ENCODE assay signal across 8 cellular contexts in genomic region chr22:50274311-50274710, GRCh38. TPM values are rescaled to one million over a fixed set of nuclear protein-coding genes. Genes with fewer than 3 reads are reported as not detected.
A peak's percentile ranks its signal among the peaks of the same experiment; 100 is the strongest.
DNase-seq lines count a peak whose midpoint lies in the region; ATAC-seq and TF ChIP-seq lines count a peak whose summit lies in the region.

No MANE protein-coding gene starts in this region.

- peaks cover 19% of the 10 kb centered on the region for H3K27me3 ChIP-seq in MM.1S (replicated peaks; ENCODE audit: insufficient read depth, low read length)
- H3K27me3 ChIP-seq in prostate gland (replicated peaks; ENCODE audit: insufficient read depth): no peaks in the 10 kb centered on the region

- H3F3A ChIP-seq in MM.1S (ENCODE audit: insufficient read depth, low read length): peaks cover 12% of the 10 kb centered on the region

- no peaks in the 10 kb centered on the region for H3K79me2 ChIP-seq in MM.1S (ENCODE audit: low read length)

- no peaks in the 10 kb centered on the region for H3K9me2 ChIP-seq in MM.1S (replicated peaks; ENCODE audit: insufficient read depth, low read length)

- no peak overlapping the region for H3K9ac ChIP-seq in MM.1S (ENCODE audit: low read length)

- ATAC-seq in GM19467 (IDR thresholded peaks at IDR 0.05; ENCODE audit: unreplicated experiment): no peak
- ATAC-seq in GM21390 (IDR thresholded peaks at IDR 0.05; ENCODE audit: unreplicated experiment): no peak

- H3K4me3 ChIP-seq in MM.1S (ENCODE audit: low read length): no peak overlapping the region
- no peak overlapping the region for H3K4me3 ChIP-seq in fibroblast of the aortic adventitia (ENCODE audit: low read depth, low read length)
- no peak overlapping the region for H3K4me3 ChIP-seq in prostate gland

- no peak overlapping the region for H2AFZ ChIP-seq in MM.1S (ENCODE audit: low read length)

- TF ChIP-seq POLR2A in prostate gland (IDR thresholded peaks at IDR 0.05): no peak

- H4K20me1 ChIP-seq in MM.1S (ENCODE audit: insufficient read depth, low read length): no peaks in the 10 kb centered on the region

- H3K4me1 ChIP-seq in MM.1S (ENCODE audit: low read length) (peaks cover 14% of the 10 kb centered on the region; the same call in 1 of the 2 replicates), prostate gland (replicated peaks) (peaks cover 12% of the 10 kb centered on the region)

- peak; percentile 23 for DNase-seq in NCI-H146 (lab: John Stamatoyannopoulos, UW)
- no peak for DNase-seq in NCI-H146 treated with DMSO at 0.1 percent for 48 hours (lab: John Stamatoyannopoulos, UW; ENCODE audit: unreplicated experiment)
- DNase-seq in MM.1S: peak; percentile 65
- DNase-seq in activated CD4-positive, alpha-beta T cell treated with anti-CD3 and anti-CD28 coated beads for 48 hours: peak; percentile 65
- DNase-seq in fibroblast of the aortic adventitia (ENCODE audit: low read depth): peak; percentile 59
- peak; percentile 57 for DNase-seq in prostate gland (ENCODE audit: low spot score)

- H3K9me3 ChIP-seq in MM.1S (replicated peaks; ENCODE audit: insufficient read depth, low read length): no peaks in the 10 kb centered on the region
- H3K9me3 ChIP-seq in prostate gland: no peaks in the 10 kb centered on the region

- peak; percentile 26 for TF ChIP-seq CTCF in MM.1S (IDR thresholded peaks at IDR 0.05; ENCODE audit: low read length)
- peak; percentile 33 for TF ChIP-seq CTCF in fibroblast of the aortic adventitia (IDR thresholded peaks at IDR 0.05; ENCODE audit: insufficient read depth, low read length)
- peak in 1 of 4 experiments; percentile 16 for TF ChIP-seq CTCF in prostate gland (IDR thresholded peaks at IDR 0.05)

- H3K27ac ChIP-seq in MM.1S (ENCODE audit: low read length) (no peak overlapping the region), prostate gland (no peak overlapping the region)

- 17% methylated on average over 7 of the region's 7 CpGs for WGBS in prostate gland

- H3K36me3 ChIP-seq in MM.1S (replicated peaks; ENCODE audit: insufficient read depth, low read length) (no peaks in the 10 kb centered on the region), prostate gland (peaks cover 4 to 13% of the 10 kb centered on the region in 2 donors)

- intact Hi-C loops in prostate gland (cut with DNase I): loop anchor here (1.0 to 2.0 kb wide), 2 partner anchors 53 to 66 kb away; partner anchors contain the start of gene DENND6B

- H3K4me2 ChIP-seq in MM.1S (ENCODE audit: low read depth, low read length): no peak overlapping the region

RNA-seq across cellular contexts. Expression of gene MAPK11, which starts 4.1 kb away (rescaled TPM):
- total RNA-seq in fibroblast of the aortic adventitia (ENCODE audit: low replicate concordance): 3.0 and 5.8 TPM in 2 replicates
- 10 to 100 TPM; 11.4 to 14.1 TPM for total RNA-seq in prostate gland

RNA-seq across cellular contexts. Expression of gene MAPK12, which starts 12.8 kb away (rescaled TPM):
- total RNA-seq in fibroblast of the aortic adventitia (ENCODE audit: low replicate concordance) (28.0 and 35.5 TPM in 2 replicates), prostate gland (10 to 100 TPM in 1 of 2 donors, 1 to 10 TPM in 1; 8.4 to 18.0 TPM)

RNA-seq across cellular contexts. Expression of gene HDAC10, which starts 23.2 kb away (rescaled TPM):
- 15.4 and 26.7 TPM in 2 replicates for total RNA-seq in fibroblast of the aortic adventitia (ENCODE audit: low replicate concordance)
- total RNA-seq in prostate gland: 10 to 100 TPM; 36.9 to 41.3 TPM

RNA-seq across cellular contexts. Expression of gene TUBGCP6, which starts 29.5 kb away (rescaled TPM):
- total RNA-seq in fibroblast of the aortic adventitia (ENCODE audit: low replicate concordance): 23.6 and 39.7 TPM in 2 replicates
- 100 to 1,000 TPM in 1 of 2 donors, 10 to 100 TPM in 1; 56.3 to 117 TPM for total RNA-seq in prostate gland

RNA-seq across cellular contexts. Expression of gene PLXNB2, which starts 33.1 kb away (rescaled TPM):
- total RNA-seq in fibroblast of the aortic adventitia (ENCODE audit: low replicate concordance) (130 and 218 TPM in 2 replicates), prostate gland (100 to 1,000 TPM; 259 to 309 TPM)
